ENCODE assay signal across 8 cellular contexts in genomic region chr10:44864637-44865288, GRCh38. TPM values are rescaled to one million over a fixed set of nuclear protein-coding genes. Genes with fewer than 3 reads are reported as not detected.
DNase-seq lines count a peak whose midpoint lies in the region; ATAC-seq and TF ChIP-seq lines count a peak whose summit lies in the region.

No MANE protein-coding gene starts in this region.

- H3K4me2 ChIP-seq in OCI-LY1 (ENCODE audit: low read length) = peak overlapping the region; percentile 49; the same call in 1 of the 2 replicates

- no peaks in the 10 kb centered on the region for H3K79me2 ChIP-seq in OCI-LY1 (ENCODE audit: insufficient read depth, low read length)

- no peak overlapping the region for H3K9ac ChIP-seq in OCI-LY1 (ENCODE audit: low read length)
- peak overlapping the region; percentile 31 for H3K9ac ChIP-seq in mucosa of stomach (ENCODE audit: low read length)

- no peaks in the 10 kb centered on the region for H4K20me1 ChIP-seq in OCI-LY1 (ENCODE audit: insufficient read depth, low read length)

- H3K4me3 ChIP-seq in OCI-LY1 (ENCODE audit: low read depth, low read length, poor library complexity, severe bottlenecking) (peak overlapping the region; percentile 37), esophagus (ENCODE audit: low read depth in 1 of 2, low read length in 2 of 2) (peak overlapping the region; percentile 51 to 52), mucosa of stomach (ENCODE audit: low read length) (peak overlapping the region; percentile 49)

- no peaks in the 10 kb centered on the region for H3K36me3 Mint-ChIP-seq in activated T-cell treated with anti-CD3 and anti-CD28 coated beads, Interleukin-2, amount 50 U/mL, for 24 hours (ENCODE audit: low read depth)

- H3K9me3 ChIP-seq in OCI-LY1 (ENCODE audit: low read length) (no peaks in the 10 kb centered on the region), esophagus (ENCODE audit: control insufficient read depth in 2 of 2, insufficient read depth in 1 of 2, low read depth in 1 of 2, low read length in 1 of 2) (no peaks in the 10 kb centered on the region), mucosa of stomach (ENCODE audit: control insufficient read depth, low read length) (peaks cover 4% of the 10 kb centered on the region)

- peaks cover 65% of the 10 kb centered on the region for H3K27me3 Mint-ChIP-seq in activated T-cell treated with anti-CD3 and anti-CD28 coated beads, Interleukin-2, amount 50 U/mL, for 24 hours

- WGBS in esophagus, 2 donors = 0 to 1% methylated on average over 42 of the region's 42 CpGs

- H3K9me2 ChIP-seq in OCI-LY1 (ENCODE audit: low read depth, low read length) = no peaks in the 10 kb centered on the region

- H3K4me1 ChIP-seq in OCI-LY1 (ENCODE audit: insufficient read depth, low read length, severe bottlenecking) = no peaks in the 10 kb centered on the region
- no peaks in the 10 kb centered on the region for H3K4me1 ChIP-seq in esophagus (ENCODE audit: control insufficient read depth in 2 of 2, insufficient read depth in 2 of 2, low read length in 1 of 2)
- peaks cover 13% of the 10 kb centered on the region for H3K4me1 ChIP-seq in mucosa of stomach (ENCODE audit: control insufficient read depth, insufficient read depth, low read length)

- DNase-seq in COLO668 (lab: John Stamatoyannopoulos, UW; ENCODE audit: unreplicated experiment) = peak; percentile 78
- peak; percentile 73 for DNase-seq in HT1080 (ENCODE audit: low read depth)
- DNase-seq in activated T-cell treated with anti-CD3 and anti-CD28 coated beads, Interleukin-2, amount 50 U/mL, for 24 hours = peak; percentile 91
- DNase-seq in stimulated activated CD8-positive, alpha-beta memory T cell treated with anti-CD3 and anti-CD28 coated beads, Interleukin-4, amount 100 ng/mL, for 4 hours (ENCODE audit: low read depth in 2 of 2, low spot score in 1 of 2) = peak; percentile 54 to 72

- peak; percentile 83 for ATAC-seq in GM21367 (IDR thresholded peaks at IDR 0.05; ENCODE audit: unreplicated experiment)

- no peaks in the 10 kb centered on the region for H3K27me3 ChIP-seq in OCI-LY1 (ENCODE audit: insufficient read depth, low read length)
- H3K27me3 ChIP-seq in esophagus (ENCODE audit: control insufficient read depth in 1 of 2, insufficient read depth in 2 of 2, low read length in 2 of 2) = peaks cover 0 to 2% of the 10 kb centered on the region in 2 donors
- peaks cover 30% of the 10 kb centered on the region for H3K27me3 ChIP-seq in mucosa of stomach (ENCODE audit: control insufficient read depth, insufficient read depth, low read length)

- no peaks in the 10 kb centered on the region for H3K36me3 ChIP-seq in OCI-LY1 (ENCODE audit: insufficient read depth, low read length)
- no peaks in the 10 kb centered on the region for H3K36me3 ChIP-seq in esophagus (ENCODE audit: control insufficient read depth in 2 of 2, insufficient read depth in 2 of 2, low read length in 1 of 2)
- no peaks in the 10 kb centered on the region for H3K36me3 ChIP-seq in mucosa of stomach (ENCODE audit: control insufficient read depth, insufficient read depth, low read length)

- TF ChIP-seq CTCF in OCI-LY1 (IDR thresholded peaks at IDR 0.05; ENCODE audit: low read length) = peak; percentile 89

- H3F3A ChIP-seq in OCI-LY1 (ENCODE audit: insufficient read depth, low read length) = no peaks in the 10 kb centered on the region

- no peaks in the 10 kb centered on the region for H3K9me3 Mint-ChIP-seq in activated T-cell treated with anti-CD3 and anti-CD28 coated beads, Interleukin-2, amount 50 U/mL, for 24 hours

- peak overlapping the region; percentile 86 for H3K4me3 Mint-ChIP-seq in activated T-cell treated with anti-CD3 and anti-CD28 coated beads, Interleukin-2, amount 50 U/mL, for 24 hours

- H2AFZ ChIP-seq in OCI-LY1 (ENCODE audit: low read length) = no peak overlapping the region

- H3K27ac ChIP-seq in OCI-LY1 (ENCODE audit: low read depth, low read length, poor library complexity, severe bottlenecking) (no peak overlapping the region), esophagus (ENCODE audit: low read depth in 2 of 2, low read length in 1 of 2) (peak overlapping the region; percentile 19 to 86)

- H3K27ac Mint-ChIP-seq in activated T-cell treated with anti-CD3 and anti-CD28 coated beads, Interleukin-2, amount 50 U/mL, for 24 hours = no peak overlapping the region

- peaks cover 15% of the 10 kb centered on the region for H3K4me1 Mint-ChIP-seq in activated T-cell treated with anti-CD3 and anti-CD28 coated beads, Interleukin-2, amount 50 U/mL, for 24 hours (ENCODE audit: low read depth)

RNA-seq across cellular contexts. Expression of gene TMEM72, which starts 46.4 kb away (rescaled TPM):
- not detected in 2 replicates for total RNA-seq in HT1080 (2014; rRNA removed; shearing (Covaris generic))
- polyA plus RNA-seq in HT1080 (2015; cell fraction: cytosol; rRNA removed) = not detected in 2 replicates
- not detected in 2 replicates for polyA plus RNA-seq in HT1080 (2015; cell fraction: nucleus; rRNA removed)
- polyA plus RNA-seq in esophagus = not detected
